In the genomic region with DNA sequence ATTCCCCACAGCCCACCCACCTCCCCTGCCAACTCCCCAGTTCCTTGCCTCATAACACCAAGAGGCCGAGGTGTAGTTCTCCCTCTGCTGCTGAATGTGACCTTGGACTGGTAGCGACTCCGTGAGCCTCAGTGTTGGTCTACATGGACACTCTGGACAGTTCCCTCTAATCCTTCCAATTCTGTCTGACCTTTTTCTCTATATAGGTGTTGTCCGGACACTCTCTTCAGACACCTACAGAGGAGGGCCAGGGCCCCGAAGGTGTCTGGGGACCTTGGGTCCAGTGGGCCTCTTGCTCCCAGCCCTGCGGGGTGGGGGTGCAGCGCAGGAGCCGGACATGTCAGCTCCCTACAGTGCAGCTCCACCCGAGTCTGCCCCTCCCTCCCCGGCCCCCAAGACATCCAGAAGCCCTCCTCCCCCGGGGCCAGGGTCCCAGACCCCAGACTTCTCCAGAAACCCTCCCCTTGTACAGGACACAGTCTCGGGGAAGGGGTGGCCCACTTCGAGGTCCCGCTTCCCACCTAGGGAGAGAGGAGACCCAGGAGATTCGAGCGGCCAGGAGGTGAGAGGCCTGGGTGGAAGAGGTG, we compare ENCODE assay signal across 2 cellular contexts.
TF ChIP-seq lines count a peak whose summit lies in the region.

No MANE protein-coding gene starts in this region.

TF ChIP-seq in A549, 52 proteins besides CTCF, POLR2A, EP300 and RAD21 (continued from another document):
- no peak for TF ChIP-seq FOSL2 (IDR thresholded peaks at IDR 0.05)
- TF ChIP-seq FOSL2 (CRISPR knock-in tag; IDR thresholded peaks at IDR 0.05): no peak

TF ChIP-seq in Ishikawa, 13 proteins besides CTCF, POLR2A, EP300 and RAD21 (continued from another document):
- TF ChIP-seq, protein P1, sequence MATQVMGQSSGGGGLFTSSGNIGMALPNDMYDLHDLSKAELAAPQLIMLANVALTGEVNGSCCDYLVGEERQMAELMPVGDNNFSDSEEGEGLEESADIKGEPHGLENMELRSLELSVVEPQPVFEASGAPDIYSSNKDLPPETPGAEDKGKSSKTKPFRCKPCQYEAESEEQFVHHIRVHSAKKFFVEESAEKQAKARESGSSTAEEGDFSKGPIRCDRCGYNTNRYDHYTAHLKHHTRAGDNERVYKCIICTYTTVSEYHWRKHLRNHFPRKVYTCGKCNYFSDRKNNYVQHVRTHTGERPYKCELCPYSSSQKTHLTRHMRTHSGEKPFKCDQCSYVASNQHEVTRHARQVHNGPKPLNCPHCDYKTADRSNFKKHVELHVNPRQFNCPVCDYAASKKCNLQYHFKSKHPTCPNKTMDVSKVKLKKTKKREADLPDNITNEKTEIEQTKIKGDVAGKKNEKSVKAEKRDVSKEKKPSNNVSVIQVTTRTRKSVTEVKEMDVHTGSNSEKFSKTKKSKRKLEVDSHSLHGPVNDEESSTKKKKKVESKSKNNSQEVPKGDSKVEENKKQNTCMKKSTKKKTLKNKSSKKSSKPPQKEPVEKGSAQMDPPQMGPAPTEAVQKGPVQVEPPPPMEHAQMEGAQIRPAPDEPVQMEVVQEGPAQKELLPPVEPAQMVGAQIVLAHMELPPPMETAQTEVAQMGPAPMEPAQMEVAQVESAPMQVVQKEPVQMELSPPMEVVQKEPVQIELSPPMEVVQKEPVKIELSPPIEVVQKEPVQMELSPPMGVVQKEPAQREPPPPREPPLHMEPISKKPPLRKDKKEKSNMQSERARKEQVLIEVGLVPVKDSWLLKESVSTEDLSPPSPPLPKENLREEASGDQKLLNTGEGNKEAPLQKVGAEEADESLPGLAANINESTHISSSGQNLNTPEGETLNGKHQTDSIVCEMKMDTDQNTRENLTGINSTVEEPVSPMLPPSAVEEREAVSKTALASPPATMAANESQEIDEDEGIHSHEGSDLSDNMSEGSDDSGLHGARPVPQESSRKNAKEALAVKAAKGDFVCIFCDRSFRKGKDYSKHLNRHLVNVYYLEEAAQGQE (IDR thresholded peaks at IDR 0.05; ENCODE audit: low read depth): peak; percentile 21; the same call in 1 of the 2 replicates
TF ChIP-seq in Ishikawa: peak in this region for 1.
